In the genomic region with DNA sequence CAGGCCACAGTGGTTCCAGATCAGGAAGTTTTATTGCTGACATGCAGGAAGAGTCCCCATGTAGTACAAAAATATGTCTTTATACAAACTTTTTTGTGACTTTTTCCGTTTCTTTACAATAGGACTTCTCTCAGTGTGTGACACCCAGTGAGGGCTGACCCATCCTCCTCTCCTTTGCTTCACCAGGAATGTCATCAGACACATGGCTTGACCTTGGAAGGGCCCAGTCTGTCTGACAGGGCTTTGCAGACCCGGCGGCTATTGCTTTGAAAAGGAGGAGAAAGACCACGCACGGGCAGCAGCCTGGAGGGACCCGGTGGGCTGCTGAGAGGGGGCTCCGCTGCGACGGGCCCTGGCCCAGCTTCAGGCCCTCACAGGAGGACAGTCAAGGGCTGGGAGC, we compare ENCODE assay signal across 25 cellular contexts. TPM values are rescaled to one million over a fixed set of nuclear protein-coding genes. Genes with fewer than 3 reads are reported as not detected.
DNase-seq lines count a peak whose midpoint lies in the region; ATAC-seq and TF ChIP-seq lines count a peak whose summit lies in the region.
"Had no signal": no experiment of that assay in that cellular context is flagged by ENCODE, and none has a peak within 500 bp of the region (broad histone marks: within the 10 kb centered on the region; RNA-seq: fewer than 3 reads in every experiment).

No MANE protein-coding gene starts in this region.

- H2BK120ac ChIP-seq in trophoblast cell (ENCODE audit: insufficient read depth, low read length, poor library complexity): no peak overlapping the region

- H2BK5ac ChIP-seq in trophoblast cell (ENCODE audit: low read depth, low read length, poor library complexity): no peak overlapping the region

- intact Hi-C loops in activated CD8-positive, alpha-beta T cell treated with anti-CD3 and anti-CD28 coated beads for 36 hours (cut with micrococcal nuclease): loop anchor here (5.0 kb wide), 1 partner anchor 83 kb away; no protein-coding TSS in a partner anchor

- no peaks in the 10 kb centered on the region for H4K20me1 ChIP-seq in neural progenitor cell (ENCODE audit: low read depth)

- no peak for ATAC-seq in activated CD8-positive, alpha-beta T cell treated with anti-CD3 and anti-CD28 coated beads, Interleukin-2, amount 10 ng/mL, durations not matched to agents 7 days and 5 days
- no peak for ATAC-seq in activated CD8-positive, alpha-beta T cell treated with anti-CD3 and anti-CD28 coated beads for 36 hours

- H3K14ac ChIP-seq in trophoblast cell (ENCODE audit: low read length): no peak overlapping the region

- peaks cover 9% of the 10 kb centered on the region for H3K36me3 Mint-ChIP-seq in activated CD8-positive, alpha-beta T cell treated with anti-CD3 and anti-CD28 coated beads, Interleukin-2, amount 10 ng/mL, durations not matched to agents 7 days and 5 days (ENCODE audit: low read depth)
- peaks cover 15% of the 10 kb centered on the region for H3K36me3 Mint-ChIP-seq in activated CD8-positive, alpha-beta T cell treated with anti-CD3 and anti-CD28 coated beads for 36 hours (ENCODE audit: low read depth)
- peaks cover 20% of the 10 kb centered on the region for H3K36me3 Mint-ChIP-seq in endodermal cell (ENCODE audit: low read depth)
- H3K36me3 Mint-ChIP-seq in neural progenitor cell: peaks cover 2% of the 10 kb centered on the region

- H3F3A ChIP-seq in neural progenitor cell (ENCODE audit: low read depth): no peaks in the 10 kb centered on the region

- CTCF ChIA-PET in activated CD8-positive, alpha-beta T cell treated with anti-CD3 and anti-CD28 coated beads, Interleukin-2, amount 10 ng/mL, durations not matched to agents 7 days and 5 days (lab: Charles Lee): interaction anchor here (0.9 kb wide), 1 partner anchor 30 kb away, joined by 3 read pairs; no protein-coding TSS in a partner anchor
- CTCF ChIA-PET in activated CD8-positive, alpha-beta T cell treated with anti-CD3 and anti-CD28 coated beads for 36 hours (lab: Charles Lee): no interaction called here

- POLR2A ChIA-PET in activated CD8-positive, alpha-beta T cell treated with anti-CD3 and anti-CD28 coated beads, Interleukin-2, amount 10 ng/mL, durations not matched to agents 7 days and 5 days (lab: Charles Lee): no interaction called here
- POLR2A ChIA-PET in activated CD8-positive, alpha-beta T cell treated with anti-CD3 and anti-CD28 coated beads for 36 hours (lab: Charles Lee): interaction anchor here (0.6 kb wide), 1 partner anchor 622 kb away, joined by 3 read pairs; no protein-coding TSS in a partner anchor

- H3K9ac ChIP-seq in endodermal cell (ENCODE audit: extremely low read depth, low read length, poor library complexity, severe bottlenecking) (no peak overlapping the region), neural progenitor cell (no peak overlapping the region), trophoblast cell (ENCODE audit: low read length) (no peak overlapping the region)
- H3K9ac ChIP-seq: SK-N-SH had no signal

- no peak overlapping the region for H3K4ac ChIP-seq in trophoblast cell (ENCODE audit: low read depth, low read length)

- H3K18ac ChIP-seq in trophoblast cell (ENCODE audit: low read length): no peak overlapping the region

- H3K36me3 ChIP-seq in endodermal cell (ENCODE audit: control insufficient read depth, insufficient read depth, low read length) (peaks cover 10% of the 10 kb centered on the region), neural progenitor cell (no peaks in the 10 kb centered on the region), trophoblast cell (ENCODE audit: control insufficient read depth in 1 of 2, insufficient read depth in 2 of 2, low read length in 2 of 2) (peaks cover 46 to 55% of the 10 kb centered on the region in 2 experiments)

- no peaks in the 10 kb centered on the region for H3K79me1 ChIP-seq in trophoblast cell (ENCODE audit: low read length)

- H2AFZ ChIP-seq in neural progenitor cell (replicated peaks) (no peak overlapping the region), trophoblast cell (ENCODE audit: insufficient read depth, low read length, poor library complexity) (no peak overlapping the region)

- no peak overlapping the region for H2BK12ac ChIP-seq in trophoblast cell (ENCODE audit: low read length)

- H3K27ac Mint-ChIP-seq in activated CD8-positive, alpha-beta T cell treated with anti-CD3 and anti-CD28 coated beads, Interleukin-2, amount 10 ng/mL, durations not matched to agents 7 days and 5 days: peak overlapping the region; percentile 67
- no peak overlapping the region for H3K27ac Mint-ChIP-seq in activated CD8-positive, alpha-beta T cell treated with anti-CD3 and anti-CD28 coated beads for 36 hours
- H3K27ac Mint-ChIP-seq in endodermal cell (peak overlapping the region; percentile 52), neural progenitor cell (no peak overlapping the region)

- 90 to 95% methylated on average over 8 to 9 of the region's 9 CpGs for WGBS in endodermal cell (ENCODE audit: insufficient coverage in 1 of 2, insufficient read length in 1 of 2), 2 experiments
- WGBS in trophoblast cell (ENCODE audit: extremely low coverage, insufficient coverage, insufficient read length): no CpG with 5 or more reads among the region's 9 CpGs

- H4K8ac ChIP-seq in trophoblast cell (ENCODE audit: low read depth, low read length): no peak overlapping the region

- no peak overlapping the region for H3K4me3 Mint-ChIP-seq in activated CD8-positive, alpha-beta T cell treated with anti-CD3 and anti-CD28 coated beads, Interleukin-2, amount 10 ng/mL, durations not matched to agents 7 days and 5 days
- H3K4me3 Mint-ChIP-seq in activated CD8-positive, alpha-beta T cell treated with anti-CD3 and anti-CD28 coated beads for 36 hours: no peak overlapping the region
- H3K4me3 Mint-ChIP-seq in endodermal cell: no peak overlapping the region
- H3K4me3 Mint-ChIP-seq in neural progenitor cell: peak overlapping the region; percentile 10
- H3K4me3 Mint-ChIP-seq: IgD-negative memory B cell, naive B cell had no signal

- H3K27ac ChIP-seq in endodermal cell (ENCODE audit: low read depth, low read length) (no peak overlapping the region), neural progenitor cell (no peak overlapping the region), trophoblast cell (ENCODE audit: low read depth, low read length) (no peak overlapping the region)
- H3K27ac ChIP-seq: pancreas, sigmoid colon, stomach had no signal

- H3K27me3 ChIP-seq in endodermal cell (ENCODE audit: control insufficient read depth, insufficient read depth, low read length, poor library complexity, severe bottlenecking) (no peaks in the 10 kb centered on the region), neural progenitor cell (no peaks in the 10 kb centered on the region), trophoblast cell (ENCODE audit: insufficient read depth, low read length) (no peaks in the 10 kb centered on the region)
- H3K27me3 ChIP-seq: MG63, pancreas, sigmoid colon, stomach, upper lobe of left lung had no signal

- no peak overlapping the region for H2AK5ac ChIP-seq in trophoblast cell (ENCODE audit: low read length)

- no peaks in the 10 kb centered on the region for H3K9me3 Mint-ChIP-seq in activated CD8-positive, alpha-beta T cell treated with anti-CD3 and anti-CD28 coated beads, Interleukin-2, amount 10 ng/mL, durations not matched to agents 7 days and 5 days (ENCODE audit: insufficient read depth)
- no peaks in the 10 kb centered on the region for H3K9me3 Mint-ChIP-seq in activated CD8-positive, alpha-beta T cell treated with anti-CD3 and anti-CD28 coated beads for 36 hours
- H3K9me3 Mint-ChIP-seq in endodermal cell (no peaks in the 10 kb centered on the region), neural progenitor cell (no peaks in the 10 kb centered on the region)
- H3K9me3 Mint-ChIP-seq: IgD-negative memory B cell, naive B cell had no signal

- H3K23ac ChIP-seq in trophoblast cell (ENCODE audit: low read length): no peak overlapping the region

- no peak overlapping the region for H4K91ac ChIP-seq in trophoblast cell (ENCODE audit: low read depth, low read length)

- H3K4me1 Mint-ChIP-seq in activated CD8-positive, alpha-beta T cell treated with anti-CD3 and anti-CD28 coated beads, Interleukin-2, amount 10 ng/mL, durations not matched to agents 7 days and 5 days (ENCODE audit: low read depth): peaks cover 19% of the 10 kb centered on the region
- H3K4me1 Mint-ChIP-seq in activated CD8-positive, alpha-beta T cell treated with anti-CD3 and anti-CD28 coated beads for 36 hours (ENCODE audit: low read depth): peaks cover 2% of the 10 kb centered on the region
- H3K4me1 Mint-ChIP-seq in endodermal cell (no peaks in the 10 kb centered on the region), neural progenitor cell (no peaks in the 10 kb centered on the region)

- H3K4me2 ChIP-seq in neural progenitor cell (no peak overlapping the region), trophoblast cell (ENCODE audit: low read length) (no peak overlapping the region)
- H3K4me2 ChIP-seq: SK-N-SH had no signal

- no peaks in the 10 kb centered on the region for H3K27me3 Mint-ChIP-seq in activated CD8-positive, alpha-beta T cell treated with anti-CD3 and anti-CD28 coated beads, Interleukin-2, amount 10 ng/mL, durations not matched to agents 7 days and 5 days (ENCODE audit: low read depth)
- H3K27me3 Mint-ChIP-seq in activated CD8-positive, alpha-beta T cell treated with anti-CD3 and anti-CD28 coated beads for 36 hours: no peaks in the 10 kb centered on the region
- H3K27me3 Mint-ChIP-seq in endodermal cell (ENCODE audit: insufficient read depth) (peaks cover 3% of the 10 kb centered on the region), neural progenitor cell (ENCODE audit: insufficient read depth, low read depth) (peaks cover 10% of the 10 kb centered on the region)
- H3K27me3 Mint-ChIP-seq: IgD-negative memory B cell, naive B cell had no signal

- H3K79me2 ChIP-seq in neural progenitor cell (ENCODE audit: low read depth): no peaks in the 10 kb centered on the region
- no peaks in the 10 kb centered on the region for H3K79me2 ChIP-seq in trophoblast cell (ENCODE audit: control insufficient read depth, insufficient read depth, low read length, poor library complexity)

- H4K12ac ChIP-seq in trophoblast cell (ENCODE audit: low read depth, low read length): no peak overlapping the region

- H3K9me3 ChIP-seq in endodermal cell (ENCODE audit: control insufficient read depth, low read length) (no peaks in the 10 kb centered on the region), neural progenitor cell (ENCODE audit: low read depth) (no peaks in the 10 kb centered on the region), trophoblast cell (ENCODE audit: insufficient read depth, low read depth, low read length) (no peaks in the 10 kb centered on the region)
- H3K9me3 ChIP-seq: MG63, pancreas, sigmoid colon, SK-N-SH, stomach, upper lobe of left lung had no signal

- H3K4me3 ChIP-seq in endodermal cell (ENCODE audit: low read length): no peak overlapping the region
- H3K4me3 ChIP-seq in neural progenitor cell: no peak overlapping the region
- H3K4me3 ChIP-seq in trophoblast cell (ENCODE audit: low read depth, low read length): no peak overlapping the region
- H3K4me3 ChIP-seq: coronary artery, MG63, pancreas, sigmoid colon, stomach, upper lobe of left lung had no signal

- no peaks in the 10 kb centered on the region for H3K4me1 ChIP-seq in endodermal cell (ENCODE audit: control insufficient read depth, insufficient read depth, low read length)
- no peaks in the 10 kb centered on the region for H3K4me1 ChIP-seq in neural progenitor cell
- H3K4me1 ChIP-seq in trophoblast cell (ENCODE audit: control insufficient read depth in 1 of 2, insufficient read depth in 2 of 2, low read length in 2 of 2): no peaks in the 10 kb centered on the region
- H3K4me1 ChIP-seq: pancreas had no signal

- TF ChIP-seq CTCF in activated CD8-positive, alpha-beta T cell treated with anti-CD3 and anti-CD28 coated beads for 36 hours (IDR thresholded peaks at IDR 0.05): no peak
- TF ChIP-seq CTCF in endodermal cell (conservative IDR thresholded peaks at IDR 0.05) (no peak), neural progenitor cell (IDR thresholded peaks at IDR 0.05) (no peak)

- DNase-seq in activated CD8-positive, alpha-beta T cell treated with anti-CD3 and anti-CD28 coated beads, Interleukin-2, amount 10 ng/mL, durations not matched to agents 7 days and 5 days: no peak
- no peak for DNase-seq in activated CD8-positive, alpha-beta T cell treated with anti-CD3 and anti-CD28 coated beads for 36 hours
- no peak for DNase-seq in endodermal cell
- no peak for DNase-seq in neural progenitor cell (ENCODE audit: low spot score)
- no peak for DNase-seq in trophoblast cell
- no peak for DNase-seq in C1 segment of cervical spinal cord (lab: John Stamatoyannopoulos, UW)
- DNase-seq: activated gamma-delta T cell; Calu3; kidney glomerular epithelial cell; mesendoderm; MG63; naive B cell; NCI-H1436; NCI-H2171; NCI-H526; sigmoid colon; SK-N-SH; stimulated activated CD4-positive, alpha-beta T cell treated with anti-CD3 and anti-CD28 coated beads, Interleukin-15, amount 100 ng/mL, for 24 hours; stomach; T-helper 9 cell; upper lobe of left lung had no signal

RNA-seq across cellular contexts. Expression of a gene that starts 16.2 kb away (rescaled TPM):
- 10 to 100 TPM; 12.3 to 13.3 TPM for total RNA-seq in activated CD8-positive, alpha-beta T cell treated with anti-CD3 and anti-CD28 coated beads, Interleukin-2, amount 10 ng/mL, durations not matched to agents 7 days and 5 days
- total RNA-seq in activated CD8-positive, alpha-beta T cell treated with anti-CD3 and anti-CD28 coated beads for 36 hours: 1 to 10 TPM; 5.8 to 6.5 TPM
- total RNA-seq in endodermal cell: 10 to 100 TPM; 14.1 to 16.3 TPM
- 26.5 TPM for polyA plus RNA-seq in endodermal cell (2013, experiment 1 of 2)
- 28.6 TPM for polyA plus RNA-seq in endodermal cell (2013, experiment 2 of 2)
- 3.1 and 14.7 TPM in 2 replicates for total RNA-seq in neural progenitor cell (ENCODE audit: low replicate concordance)
- polyA plus RNA-seq in trophoblast cell (2013): 35.3 and 37.7 TPM in 2 replicates
- polyA plus RNA-seq: IgD-negative memory B cell had no signal

RNA-seq across cellular contexts. Expression of a gene that starts 33.4 kb away (rescaled TPM):
- 10 to 100 TPM; 14.6 to 15.3 TPM for total RNA-seq in activated CD8-positive, alpha-beta T cell treated with anti-CD3 and anti-CD28 coated beads, Interleukin-2, amount 10 ng/mL, durations not matched to agents 7 days and 5 days
- 10 to 100 TPM; 17.8 to 21.0 TPM for total RNA-seq in activated CD8-positive, alpha-beta T cell treated with anti-CD3 and anti-CD28 coated beads for 36 hours
- total RNA-seq in endodermal cell (10 to 100 TPM; 14.7 to 15.5 TPM), neural progenitor cell (ENCODE audit: low replicate concordance) (6.1 and 15.1 TPM in 2 replicates)
- polyA plus RNA-seq in endodermal cell (2013, experiment 1 of 2): 11.3 TPM
- 12.9 TPM for polyA plus RNA-seq in endodermal cell (2013, experiment 2 of 2)
- polyA plus RNA-seq in trophoblast cell (2013): 14.7 and 15.0 TPM in 2 replicates
- total RNA-seq: A172 had no signal

RNA-seq across cellular contexts. Expression of a gene that starts 46.1 kb away (rescaled TPM):
- total RNA-seq in activated CD8-positive, alpha-beta T cell treated with anti-CD3 and anti-CD28 coated beads, Interleukin-2, amount 10 ng/mL, durations not matched to agents 7 days and 5 days: 10 to 100 TPM; 69.7 to 72.4 TPM
- total RNA-seq in activated CD8-positive, alpha-beta T cell treated with anti-CD3 and anti-CD28 coated beads for 36 hours: 10 to 100 TPM; 41.2 to 44.4 TPM
- total RNA-seq in endodermal cell (10 to 100 TPM; 19.4 to 32.4 TPM), neural progenitor cell (ENCODE audit: low replicate concordance) (5.3 and 14.7 TPM in 2 replicates)
- 39.4 TPM for polyA plus RNA-seq in endodermal cell (2013, experiment 1 of 2)
- 38.5 TPM for polyA plus RNA-seq in endodermal cell (2013, experiment 2 of 2)
- 88.4 and 90.2 TPM in 2 replicates for polyA plus RNA-seq in trophoblast cell (2013)

RNA-seq across cellular contexts. Expression of a gene that starts 58.1 kb away (rescaled TPM):
- 10 to 100 TPM; 44.7 to 47.5 TPM for total RNA-seq in activated CD8-positive, alpha-beta T cell treated with anti-CD3 and anti-CD28 coated beads, Interleukin-2, amount 10 ng/mL, durations not matched to agents 7 days and 5 days
- total RNA-seq in activated CD8-positive, alpha-beta T cell treated with anti-CD3 and anti-CD28 coated beads for 36 hours: 10 to 100 TPM; 43.8 to 46.2 TPM
- total RNA-seq in endodermal cell (10 to 100 TPM; 37.5 to 45.6 TPM), neural progenitor cell (ENCODE audit: low replicate concordance) (8.6 and 10.2 TPM in 2 replicates)
- 31.2 TPM for polyA plus RNA-seq in endodermal cell (2013, experiment 1 of 2)
- 32.0 TPM for polyA plus RNA-seq in endodermal cell (2013, experiment 2 of 2)
- 27.8 and 28.2 TPM in 2 replicates for polyA plus RNA-seq in trophoblast cell (2013)

Comparison
In these comparisons a context has a peak if more than half of its experiments do, and no peak if none do; other contexts are left out.
1. H3K27ac Mint-ChIP-seq: peak in activated CD8-positive, alpha-beta T cell treated with anti-CD3 and anti-CD28 coated beads, Interleukin-2, amount 10 ng/mL, durations not matched to agents 7 days and 5 days (single experiment) and endodermal cell (single experiment); none in activated CD8-positive, alpha-beta T cell treated with anti-CD3 and anti-CD28 coated beads for 36 hours (single experiment) and neural progenitor cell (single experiment).